ENCODE assay signal across 1 cellular context in the genomic region with DNA sequence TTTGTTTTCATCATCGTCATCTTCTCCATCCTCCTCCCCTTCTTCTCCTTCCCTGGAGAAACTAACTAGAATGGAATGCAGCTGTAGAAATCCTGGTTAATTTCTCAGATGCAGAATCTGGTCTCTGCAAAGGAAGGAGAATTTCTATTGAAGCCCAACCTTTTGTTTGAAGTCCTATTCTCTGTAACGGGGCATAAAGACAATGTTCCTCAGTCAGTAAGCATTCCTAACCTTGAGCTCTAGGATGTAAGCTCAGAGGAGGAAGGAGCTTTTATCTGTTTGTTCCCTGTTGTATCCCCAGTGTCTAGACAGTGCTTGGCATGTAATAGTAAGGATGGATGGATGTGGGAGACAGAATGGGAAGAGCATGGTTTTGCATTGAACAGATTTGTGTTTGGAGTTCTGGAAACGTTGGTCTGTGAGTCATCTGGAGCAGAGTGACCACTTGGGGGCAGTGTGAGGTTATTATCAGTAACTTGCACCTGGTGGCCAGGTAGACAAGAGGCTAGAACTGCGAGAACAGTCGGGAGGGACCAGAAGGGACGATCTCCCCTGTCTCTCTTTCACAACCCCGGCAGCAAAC.
A peak's percentile ranks its signal among the peaks of the same experiment; 100 is the strongest.
TF ChIP-seq lines count a peak whose summit lies in the region.

No MANE protein-coding gene starts in this region.

TF ChIP-seq in HepG2, 621 proteins besides CTCF, POLR2A, EP300 and RAD21 (continued from another document and continues in another):
- TF ChIP-seq KDM3A (CRISPR knock-in tag; IDR thresholded peaks at IDR 0.05; ENCODE audit: low read depth) (no peak), SMAD3 (CRISPR knock-in tag; IDR thresholded peaks at IDR 0.05) (no peak), ZNF292 (CRISPR knock-in tag; IDR thresholded peaks at IDR 0.05; ENCODE audit: borderline replicate concordance, low read depth) (no peak), ZNF44 (CRISPR knock-in tag; IDR thresholded peaks at IDR 0.05) (0 out of 2 replicates have a peak, but pooled peaks have one; percentile 40), DNMT1 (CRISPR knock-in tag; IDR thresholded peaks at IDR 0.05) (0 out of 2 replicates have a peak, but pooled peaks have one; percentile 36), ZBTB38 (CRISPR knock-in tag; IDR thresholded peaks at IDR 0.05) (peak; percentile 41; the same call in 1 of the 2 replicates), ERF (CRISPR knock-in tag; IDR thresholded peaks at IDR 0.05) (0 out of 2 replicates have a peak, but pooled peaks have one; percentile 17), ZNF432 (CRISPR knock-in tag; IDR thresholded peaks at IDR 0.05; ENCODE audit: borderline replicate concordance) (no peak), PRMT3 (CRISPR knock-in tag; IDR thresholded peaks at IDR 0.05; ENCODE audit: borderline replicate concordance, low read depth) (no peak), ZBTB8A (CRISPR knock-in tag; IDR thresholded peaks at IDR 0.05; ENCODE audit: borderline replicate concordance, low read depth) (no peak), BHLHE40 (IDR thresholded peaks at IDR 0.05; ENCODE audit: low read length) (0 out of 2 replicates have a peak, but pooled peaks have one; percentile 24), CBX5 (CRISPR knock-in tag; IDR thresholded peaks at IDR 0.05; ENCODE audit: borderline replicate concordance) (peak; percentile 39; the same call in 1 of the 2 replicates), ZSCAN25 (CRISPR knock-in tag; IDR thresholded peaks at IDR 0.05) (peak; percentile 45; the same call in 1 of the 2 replicates), ZNF7 (CRISPR knock-in tag; IDR thresholded peaks at IDR 0.05) (no peak), CBFB (CRISPR knock-in tag; IDR thresholded peaks at IDR 0.05) (no peak), SMC3 (IDR thresholded peaks at IDR 0.05; ENCODE audit: low read length) (peak; percentile 89), ZNF12 (CRISPR knock-in tag; IDR thresholded peaks at IDR 0.05) (0 out of 2 replicates have a peak, but pooled peaks have one; percentile 7), RORA (CRISPR knock-in tag; IDR thresholded peaks at IDR 0.05) (no peak), PTBP1 (IDR thresholded peaks at IDR 0.05; ENCODE audit: low read depth, low read length, poor library complexity, severe bottlenecking) (no peak), HIVEP1 (CRISPR knock-in tag; IDR thresholded peaks at IDR 0.05) (no peak), JUND (CRISPR knock-in tag; IDR thresholded peaks at IDR 0.05) (peak; percentile 77), BORCS8-MEF2B (CRISPR knock-in tag; IDR thresholded peaks at IDR 0.05) (peak; percentile 37; the same call in 1 of the 2 replicates), ZNF367 (CRISPR knock-in tag; IDR thresholded peaks at IDR 0.05; ENCODE audit: borderline replicate concordance) (no peak), NR2F1 (CRISPR knock-in tag; IDR thresholded peaks at IDR 0.05) (no peak), TBX3 (IDR thresholded peaks at IDR 0.05; ENCODE audit: borderline replicate concordance) (no peak), ZNF33B (CRISPR knock-in tag; IDR thresholded peaks at IDR 0.05) (peak; percentile 51; the same call in 1 of the 2 replicates), ZNF598 (CRISPR knock-in tag; IDR thresholded peaks at IDR 0.05; ENCODE audit: borderline replicate concordance) (0 out of 2 replicates have a peak, but pooled peaks have one; percentile 59), ARID2 (CRISPR knock-in tag; IDR thresholded peaks at IDR 0.05; ENCODE audit: borderline replicate concordance) (no peak), SALL1 (CRISPR knock-in tag; IDR thresholded peaks at IDR 0.05) (peak; percentile 36; the same call in 1 of the 2 replicates), CHCHD3 (CRISPR knock-in tag; IDR thresholded peaks at IDR 0.05) (no peak), NR3C1 (CRISPR knock-in tag; IDR thresholded peaks at IDR 0.05) (no peak), SOX6 (IDR thresholded peaks at IDR 0.05) (no peak), SOX6 (CRISPR knock-in tag; IDR thresholded peaks at IDR 0.05) (peak; percentile 19; the same call in 1 of the 2 replicates), FOXP1 (IDR thresholded peaks at IDR 0.05) (no peak), FOXP1 (CRISPR knock-in tag; IDR thresholded peaks at IDR 0.05) (no peak), FOSL2 (CRISPR knock-in tag; IDR thresholded peaks at IDR 0.05) (peak; percentile 95), NFKB2 (CRISPR knock-in tag; IDR thresholded peaks at IDR 0.05; ENCODE audit: borderline replicate concordance) (no peak), ZEB1 (IDR thresholded peaks at IDR 0.05; ENCODE audit: insufficient replicate concordance, low read depth) (peak; percentile 96), WIZ (CRISPR knock-in tag; IDR thresholded peaks at IDR 0.05) (no peak), TBL1XR1 (IDR thresholded peaks at IDR 0.05; ENCODE audit: borderline replicate concordance, low read length, partially characterized antibody) (no peak), ZNF335 (CRISPR knock-in tag; IDR thresholded peaks at IDR 0.05) (peak; percentile 56; the same call in 1 of the 2 replicates)
- TF ChIP-seq, protein P1, sequence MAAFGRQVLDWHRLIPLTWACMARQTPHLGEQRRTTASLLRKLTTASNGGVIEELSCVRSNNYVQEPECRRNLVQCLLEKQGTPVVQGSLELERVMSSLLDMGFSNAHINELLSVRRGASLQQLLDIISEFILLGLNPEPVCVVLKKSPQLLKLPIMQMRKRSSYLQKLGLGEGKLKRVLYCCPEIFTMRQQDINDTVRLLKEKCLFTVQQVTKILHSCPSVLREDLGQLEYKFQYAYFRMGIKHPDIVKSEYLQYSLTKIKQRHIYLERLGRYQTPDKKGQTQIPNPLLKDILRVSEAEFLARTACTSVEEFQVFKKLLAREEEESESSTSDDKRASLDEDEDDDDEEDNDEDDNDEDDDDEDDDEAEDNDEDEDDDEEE (CRISPR knock-in tag; IDR thresholded peaks at IDR 0.05): no peak
- TF ChIP-seq, protein P2, sequence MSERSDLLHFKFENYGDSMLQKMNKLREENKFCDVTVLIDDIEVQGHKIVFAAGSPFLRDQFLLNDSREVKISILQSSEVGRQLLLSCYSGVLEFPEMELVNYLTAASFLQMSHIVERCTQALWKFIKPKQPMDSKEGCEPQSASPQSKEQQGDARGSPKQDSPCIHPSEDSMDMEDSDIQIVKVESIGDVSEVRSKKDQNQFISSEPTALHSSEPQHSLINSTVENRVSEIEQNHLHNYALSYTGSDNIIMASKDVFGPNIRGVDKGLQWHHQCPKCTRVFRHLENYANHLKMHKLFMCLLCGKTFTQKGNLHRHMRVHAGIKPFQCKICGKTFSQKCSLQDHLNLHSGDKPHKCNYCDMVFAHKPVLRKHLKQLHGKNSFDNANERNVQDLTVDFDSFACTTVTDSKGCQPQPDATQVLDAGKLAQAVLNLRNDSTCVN (CRISPR knock-in tag; IDR thresholded peaks at IDR 0.05; ENCODE audit: borderline replicate concordance): 0 out of 2 replicates have a peak, but pooled peaks have one; percentile 27
- TF ChIP-seq, protein P3, sequence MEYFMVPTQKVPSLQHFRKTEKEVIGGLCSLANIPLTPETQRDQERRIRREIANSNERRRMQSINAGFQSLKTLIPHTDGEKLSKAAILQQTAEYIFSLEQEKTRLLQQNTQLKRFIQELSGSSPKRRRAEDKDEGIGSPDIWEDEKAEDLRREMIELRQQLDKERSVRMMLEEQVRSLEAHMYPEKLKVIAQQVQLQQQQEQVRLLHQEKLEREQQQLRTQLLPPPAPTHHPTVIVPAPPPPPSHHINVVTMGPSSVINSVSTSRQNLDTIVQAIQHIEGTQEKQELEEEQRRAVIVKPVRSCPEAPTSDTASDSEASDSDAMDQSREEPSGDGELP (IDR thresholded peaks at IDR 0.05; ENCODE audit: borderline replicate concordance, low read depth): peak; percentile 55; the same call in 1 of the 2 replicates
- TF ChIP-seq, protein P4, sequence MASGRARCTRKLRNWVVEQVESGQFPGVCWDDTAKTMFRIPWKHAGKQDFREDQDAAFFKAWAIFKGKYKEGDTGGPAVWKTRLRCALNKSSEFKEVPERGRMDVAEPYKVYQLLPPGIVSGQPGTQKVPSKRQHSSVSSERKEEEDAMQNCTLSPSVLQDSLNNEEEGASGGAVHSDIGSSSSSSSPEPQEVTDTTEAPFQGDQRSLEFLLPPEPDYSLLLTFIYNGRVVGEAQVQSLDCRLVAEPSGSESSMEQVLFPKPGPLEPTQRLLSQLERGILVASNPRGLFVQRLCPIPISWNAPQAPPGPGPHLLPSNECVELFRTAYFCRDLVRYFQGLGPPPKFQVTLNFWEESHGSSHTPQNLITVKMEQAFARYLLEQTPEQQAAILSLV (CRISPR knock-in tag; IDR thresholded peaks at IDR 0.05; ENCODE audit: borderline replicate concordance): 0 out of 2 replicates have a peak, but pooled peaks have one; percentile 44
- TF ChIP-seq, protein P5, sequence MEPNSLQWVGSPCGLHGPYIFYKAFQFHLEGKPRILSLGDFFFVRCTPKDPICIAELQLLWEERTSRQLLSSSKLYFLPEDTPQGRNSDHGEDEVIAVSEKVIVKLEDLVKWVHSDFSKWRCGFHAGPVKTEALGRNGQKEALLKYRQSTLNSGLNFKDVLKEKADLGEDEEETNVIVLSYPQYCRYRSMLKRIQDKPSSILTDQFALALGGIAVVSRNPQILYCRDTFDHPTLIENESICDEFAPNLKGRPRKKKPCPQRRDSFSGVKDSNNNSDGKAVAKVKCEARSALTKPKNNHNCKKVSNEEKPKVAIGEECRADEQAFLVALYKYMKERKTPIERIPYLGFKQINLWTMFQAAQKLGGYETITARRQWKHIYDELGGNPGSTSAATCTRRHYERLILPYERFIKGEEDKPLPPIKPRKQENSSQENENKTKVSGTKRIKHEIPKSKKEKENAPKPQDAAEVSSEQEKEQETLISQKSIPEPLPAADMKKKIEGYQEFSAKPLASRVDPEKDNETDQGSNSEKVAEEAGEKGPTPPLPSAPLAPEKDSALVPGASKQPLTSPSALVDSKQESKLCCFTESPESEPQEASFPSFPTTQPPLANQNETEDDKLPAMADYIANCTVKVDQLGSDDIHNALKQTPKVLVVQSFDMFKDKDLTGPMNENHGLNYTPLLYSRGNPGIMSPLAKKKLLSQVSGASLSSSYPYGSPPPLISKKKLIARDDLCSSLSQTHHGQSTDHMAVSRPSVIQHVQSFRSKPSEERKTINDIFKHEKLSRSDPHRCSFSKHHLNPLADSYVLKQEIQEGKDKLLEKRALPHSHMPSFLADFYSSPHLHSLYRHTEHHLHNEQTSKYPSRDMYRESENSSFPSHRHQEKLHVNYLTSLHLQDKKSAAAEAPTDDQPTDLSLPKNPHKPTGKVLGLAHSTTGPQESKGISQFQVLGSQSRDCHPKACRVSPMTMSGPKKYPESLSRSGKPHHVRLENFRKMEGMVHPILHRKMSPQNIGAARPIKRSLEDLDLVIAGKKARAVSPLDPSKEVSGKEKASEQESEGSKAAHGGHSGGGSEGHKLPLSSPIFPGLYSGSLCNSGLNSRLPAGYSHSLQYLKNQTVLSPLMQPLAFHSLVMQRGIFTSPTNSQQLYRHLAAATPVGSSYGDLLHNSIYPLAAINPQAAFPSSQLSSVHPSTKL (CRISPR knock-in tag; IDR thresholded peaks at IDR 0.05): peak; percentile 35; the same call in 1 of the 2 replicates
- TF ChIP-seq, protein P6, sequence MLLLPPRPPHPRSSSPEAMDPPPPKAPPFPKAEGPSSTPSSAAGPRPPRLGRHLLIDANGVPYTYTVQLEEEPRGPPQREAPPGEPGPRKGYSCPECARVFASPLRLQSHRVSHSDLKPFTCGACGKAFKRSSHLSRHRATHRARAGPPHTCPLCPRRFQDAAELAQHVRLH (CRISPR knock-in tag; IDR thresholded peaks at IDR 0.05; ENCODE audit: borderline replicate concordance, low read depth): peak; percentile 32; the same call in 1 of the 2 replicates
- TF ChIP-seq, protein P7, sequence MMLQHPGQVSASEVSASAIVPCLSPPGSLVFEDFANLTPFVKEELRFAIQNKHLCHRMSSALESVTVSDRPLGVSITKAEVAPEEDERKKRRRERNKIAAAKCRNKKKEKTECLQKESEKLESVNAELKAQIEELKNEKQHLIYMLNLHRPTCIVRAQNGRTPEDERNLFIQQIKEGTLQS (CRISPR knock-in tag; IDR thresholded peaks at IDR 0.05): peak; percentile 34; the same call in 1 of the 2 replicates
- TF ChIP-seq, protein P8, sequence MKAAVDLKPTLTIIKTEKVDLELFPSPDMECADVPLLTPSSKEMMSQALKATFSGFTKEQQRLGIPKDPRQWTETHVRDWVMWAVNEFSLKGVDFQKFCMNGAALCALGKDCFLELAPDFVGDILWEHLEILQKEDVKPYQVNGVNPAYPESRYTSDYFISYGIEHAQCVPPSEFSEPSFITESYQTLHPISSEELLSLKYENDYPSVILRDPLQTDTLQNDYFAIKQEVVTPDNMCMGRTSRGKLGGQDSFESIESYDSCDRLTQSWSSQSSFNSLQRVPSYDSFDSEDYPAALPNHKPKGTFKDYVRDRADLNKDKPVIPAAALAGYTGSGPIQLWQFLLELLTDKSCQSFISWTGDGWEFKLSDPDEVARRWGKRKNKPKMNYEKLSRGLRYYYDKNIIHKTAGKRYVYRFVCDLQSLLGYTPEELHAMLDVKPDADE (CRISPR knock-in tag; IDR thresholded peaks at IDR 0.05): no peak
- TF ChIP-seq, protein P9, sequence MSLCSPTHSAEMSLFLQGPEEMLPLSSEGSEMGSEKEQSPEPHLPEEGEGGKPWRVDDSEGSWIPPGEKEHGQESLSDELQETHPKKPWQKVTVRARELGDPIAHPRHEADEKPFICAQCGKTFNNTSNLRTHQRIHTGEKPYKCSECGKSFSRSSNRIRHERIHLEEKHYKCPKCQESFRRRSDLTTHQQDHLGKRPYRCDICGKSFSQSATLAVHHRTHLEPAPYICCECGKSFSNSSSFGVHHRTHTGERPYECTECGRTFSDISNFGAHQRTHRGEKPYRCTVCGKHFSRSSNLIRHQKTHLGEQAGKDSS (CRISPR knock-in tag; IDR thresholded peaks at IDR 0.05; ENCODE audit: borderline replicate concordance, low read depth): peak; percentile 60; the same call in 1 of the 2 replicates
- TF ChIP-seq, protein P10, sequence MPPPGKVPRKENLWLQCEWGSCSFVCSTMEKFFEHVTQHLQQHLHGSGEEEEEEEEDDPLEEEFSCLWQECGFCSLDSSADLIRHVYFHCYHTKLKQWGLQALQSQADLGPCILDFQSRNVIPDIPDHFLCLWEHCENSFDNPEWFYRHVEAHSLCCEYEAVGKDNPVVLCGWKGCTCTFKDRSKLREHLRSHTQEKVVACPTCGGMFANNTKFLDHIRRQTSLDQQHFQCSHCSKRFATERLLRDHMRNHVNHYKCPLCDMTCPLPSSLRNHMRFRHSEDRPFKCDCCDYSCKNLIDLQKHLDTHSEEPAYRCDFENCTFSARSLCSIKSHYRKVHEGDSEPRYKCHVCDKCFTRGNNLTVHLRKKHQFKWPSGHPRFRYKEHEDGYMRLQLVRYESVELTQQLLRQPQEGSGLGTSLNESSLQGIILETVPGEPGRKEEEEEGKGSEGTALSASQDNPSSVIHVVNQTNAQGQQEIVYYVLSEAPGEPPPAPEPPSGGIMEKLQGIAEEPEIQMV (CRISPR knock-in tag; IDR thresholded peaks at IDR 0.05; ENCODE audit: low read depth): no peak
- TF ChIP-seq, protein P11, sequence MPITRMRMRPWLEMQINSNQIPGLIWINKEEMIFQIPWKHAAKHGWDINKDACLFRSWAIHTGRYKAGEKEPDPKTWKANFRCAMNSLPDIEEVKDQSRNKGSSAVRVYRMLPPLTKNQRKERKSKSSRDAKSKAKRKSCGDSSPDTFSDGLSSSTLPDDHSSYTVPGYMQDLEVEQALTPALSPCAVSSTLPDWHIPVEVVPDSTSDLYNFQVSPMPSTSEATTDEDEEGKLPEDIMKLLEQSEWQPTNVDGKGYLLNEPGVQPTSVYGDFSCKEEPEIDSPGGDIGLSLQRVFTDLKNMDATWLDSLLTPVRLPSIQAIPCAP (CRISPR knock-in tag; IDR thresholded peaks at IDR 0.05; ENCODE audit: low read depth): no peak
